In genomic region chr3:52154135-52155094, GRCh38 we compare ENCODE assay signal across 8 cellular contexts. TPM values are rescaled to one million over a fixed set of nuclear protein-coding genes. Genes with fewer than 3 reads are reported as not detected.
DNase-seq lines count a peak whose midpoint lies in the region; ATAC-seq, FAIRE-seq and TF ChIP-seq lines count a peak whose summit lies in the region.

POC1A (minus strand) TSS chr3:52154423; CDS start chr3:52154372, 51 bp downstream.

- peak within 1 kb of the TSS; percentile 46 for H2AK5ac ChIP-seq in IMR-90 (ENCODE audit: low read depth, low read length)

- peak within 1 kb of the TSS; percentile 92 for H4K5ac ChIP-seq in IMR-90 (ENCODE audit: low read depth, low read length)

- H2BK15ac ChIP-seq in IMR-90 (ENCODE audit: low read depth, low read length), result peak within 1 kb of the TSS; percentile 93; the same call in 1 of the 3 replicates

- H2BK5ac ChIP-seq in IMR-90 (ENCODE audit: low read depth, low read length, poor library complexity, severe bottlenecking), result peak within 1 kb of the TSS; percentile 90

- H3K27me3 ChIP-seq in IMR-90 (ENCODE audit: control insufficient read depth, insufficient read depth, low read length) (no peaks in the 10 kb centered on the region), endothelial cell of umbilical vein (ENCODE audit: control insufficient read depth in 2 of 2, insufficient read depth in 2 of 2, low read length in 2 of 2) (no peaks in the 10 kb centered on the region)

- WGBS in IMR-90 (ENCODE audit: extremely low coverage in 2 of 2, insufficient read length in 1 of 2), 2 experiments, result 0% methylated on average over 57 of the region's 83 CpGs; no CpG with 5 or more reads in 1 of the 2 experiments

- H3K79me2 ChIP-seq in endothelial cell of umbilical vein (ENCODE audit: control insufficient read depth, insufficient read depth, low read length), result peaks cover 3% of the 10 kb centered on the region

- ATAC-seq in GM21529 (IDR thresholded peaks at IDR 0.05; ENCODE audit: unreplicated experiment) (peak; percentile 80), IMR-90 (ENCODE audit: low read depth) (peak; percentile 96)

- no peak for TF ChIP-seq CTCF in IMR-90 (conservative IDR thresholded peaks at IDR 0.05; ENCODE audit: low read depth, low read length)
- no peak for TF ChIP-seq CTCF in endothelial cell of umbilical vein (IDR thresholded peaks at IDR 0.05; ENCODE audit: extremely low read depth in 1 of 2, insufficient read depth in 1 of 2, low read depth in 1 of 2, low read length in 2 of 2)

- H3K14ac ChIP-seq in IMR-90 (replicated peaks; ENCODE audit: low read depth, low read length), result peak within 1 kb of the TSS; percentile 84

- peaks cover 5% of the 10 kb centered on the region for H3K4me1 ChIP-seq in IMR-90 (ENCODE audit: control insufficient read depth, insufficient read depth, low read length)
- H3K4me1 ChIP-seq in endothelial cell of umbilical vein (ENCODE audit: control insufficient read depth, extremely low read depth, insufficient read depth, low read length), result peaks cover 14% of the 10 kb centered on the region

- peak within 1 kb of the TSS; percentile 80 for H3K9ac ChIP-seq in IMR-90 (ENCODE audit: low read depth, low read length)
- peak within 1 kb of the TSS; percentile 67 for H3K9ac ChIP-seq in endothelial cell of umbilical vein (replicated peaks; ENCODE audit: extremely low read depth, insufficient read depth, low read length)

- no peaks in the 10 kb centered on the region for H4K20me1 ChIP-seq in IMR-90 (ENCODE audit: insufficient read depth, low read length)
- H4K20me1 ChIP-seq in endothelial cell of umbilical vein (replicated peaks; ENCODE audit: control insufficient read depth, extremely low read depth, insufficient read depth, low read length), result no peaks in the 10 kb centered on the region

- in situ Hi-C loops in IMR-90 (cut with MboI; ENCODE audit: low sequenced_read_pairs), result loop anchor here (25.0 kb wide), 1 partner anchor 1817 kb away; the partner anchor contains the start of genes RASSF1, TUSC2 and ZMYND10

- H3K9me3 ChIP-seq in IMR-90 (ENCODE audit: control insufficient read depth, insufficient read depth, low read length), result no peaks in the 10 kb centered on the region
- H3K9me3 ChIP-seq in endothelial cell of umbilical vein (replicated peaks; ENCODE audit: control insufficient read depth, insufficient read depth, low read length), result no peaks in the 10 kb centered on the region

- H3K18ac ChIP-seq in IMR-90 (ENCODE audit: low read depth, low read length), result peak within 1 kb of the TSS; percentile 83

- DNase-seq in DMS 273 treated with DMSO at 0.1 percent for 48 hours (lab: John Stamatoyannopoulos, UW) (peak; percentile 89), IMR-90 (peak; percentile 98), OCI-M2 (lab: John Stamatoyannopoulos, UW; ENCODE audit: unreplicated experiment) (peak; percentile 90), activated T-cell treated with anti-CD3 and anti-CD28 coated beads for 24 hours (ENCODE audit: low read depth) (peak; percentile 89), endothelial cell of umbilical vein (ENCODE audit: low read depth, low spot score) (peak; percentile 97), middle frontal gyrus (ENCODE audit: extremely low spot score, low spot score) (peak; percentile 87)
- DNase-seq in stimulated activated CD8-positive, alpha-beta memory T cell treated with anti-CD3 and anti-CD28 coated beads, Interleukin-2, amount 100 ng/mL, for 1 hour (ENCODE audit: low read depth in 2 of 2), result peak; percentile 66 to 73

- peak within 1 kb of the TSS; percentile 82 for H3K56ac ChIP-seq in IMR-90 (ENCODE audit: extremely low read depth, insufficient read depth, low read length)

- dilution Hi-C loops in IMR-90 (cut with HindIII; ENCODE audit: low sequenced_read_pairs, unreplicated experiment) (no loop called here), endothelial cell of umbilical vein (cut with MboI; ENCODE audit: extremely low pct_ligation_motif_present, low sequenced_read_pairs) (no loop called here)

- TF ChIP-seq RAD21 in IMR-90 (IDR thresholded peaks at IDR 0.05; ENCODE audit: low read length), result peak; percentile 16; the same call in 1 of the 2 replicates

- H2BK20ac ChIP-seq in IMR-90 (ENCODE audit: low read depth, low read length), result 0 out of 2 replicates have a peak within 1 kb of the TSS, but pooled peaks have one; percentile 45

- peak within 1 kb of the TSS; percentile 82 for H3K4ac ChIP-seq in IMR-90 (ENCODE audit: low read depth, low read length)

- TF ChIP-seq POLR2A in IMR-90 (IDR thresholded peaks at IDR 0.05; ENCODE audit: low read depth, low read length), result no peak
- peak; percentile 64 for TF ChIP-seq POLR2A in endothelial cell of umbilical vein (IDR thresholded peaks at IDR 0.05; ENCODE audit: low read depth, low read length)

- peak within 1 kb of the TSS; percentile 97 for H4K8ac ChIP-seq in IMR-90 (ENCODE audit: low read depth in 2 of 2, low read length in 2 of 2)

- H3K9me1 ChIP-seq in IMR-90 (ENCODE audit: insufficient read depth, low read length), result peaks cover 7% of the 10 kb centered on the region; the same call in 1 of the 2 replicates
- H3K9me1 ChIP-seq in endothelial cell of umbilical vein (replicated peaks; ENCODE audit: control insufficient read depth, extremely low read depth, insufficient read depth, low read length), result no peaks in the 10 kb centered on the region

- peak within 1 kb of the TSS; percentile 74 for H3K4me3 ChIP-seq in IMR-90 (ENCODE audit: insufficient read depth, low read depth, low read length)
- H3K4me3 ChIP-seq in endothelial cell of umbilical vein (replicated peaks in 1 of 3; ENCODE audit: insufficient read depth in 1 of 3, low read depth in 1 of 3, low read length in 3 of 3), result peak within 1 kb of the TSS; percentile 64 to 69 (median 65)

- peak within 1 kb of the TSS; percentile 88 for H2BK120ac ChIP-seq in IMR-90 (ENCODE audit: low read depth, low read length)

- peak within 1 kb of the TSS; percentile 92 for H3K27ac ChIP-seq in IMR-90 (ENCODE audit: insufficient read depth, low read length)
- peak within 1 kb of the TSS; percentile 58 for H3K27ac ChIP-seq in endothelial cell of umbilical vein (ENCODE audit: insufficient read depth, low read depth, low read length)

- H2AK9ac ChIP-seq in IMR-90 (replicated peaks; ENCODE audit: low read depth, low read length, poor library complexity), result peak within 1 kb of the TSS; percentile 97

- CTCF ChIA-PET in IMR-90 (lab: Yijun Ruan, JAX), result interaction anchor here (2.1 kb wide), 1 partner anchor 16 kb away, joined by 4 read pairs; no protein-coding TSS in a partner anchor
- CTCF ChIA-PET in endothelial cell of umbilical vein (lab: Charles Lee), result interaction anchor here (0.7 to 1.6 kb wide), 16 partner anchors 8 to 185 kb away, joined by 3 to 15 read pairs (median 4); partner anchors contain the start of genes ALAS1, DUSP7, RPL29 and TWF2

- peak within 1 kb of the TSS; percentile 76; the same call in 1 of the 2 replicates for H3K23ac ChIP-seq in IMR-90 (ENCODE audit: low read depth, low read length)

- intact Hi-C loops in IMR-90 (cut with micrococcal nuclease) (loop anchor here (5.0 kb wide), 1 partner anchor 43 kb away; the partner anchor contains the start of gene ALAS1), endothelial cell of umbilical vein (cut with micrococcal nuclease) (loop anchor here (1.0 to 5.0 kb wide), 3 partner anchors 44 to 123 kb away; partner anchors contain the start of genes ALAS1 and WDR82)

- no TSS peak for BruUV-seq in IMR-90 (replicated peaks; lab: Mats Ljungman, UMichigan)
- no TSS peak for BruUV-seq in endothelial cell of umbilical vein (replicated peaks; lab: Mats Ljungman, UMichigan)

- peak; percentile 99 for FAIRE-seq in endothelial cell of umbilical vein (lab: Jason Lieb, UNC)

- POLR2A ChIA-PET in IMR-90 (lab: Charles Lee; ENCODE audit: unreplicated experiment) (no interaction called here), endothelial cell of umbilical vein (lab: Charles Lee) (interaction anchor here (0.6 to 1.3 kb wide), 6 partner anchors 43 to 159 kb away, joined by 3 to 14 read pairs (median 3); partner anchors contain the start of gene RPL29)

- H3K4me2 ChIP-seq in IMR-90 (ENCODE audit: low read depth, low read length), result peak within 1 kb of the TSS; percentile 90
- H3K4me2 ChIP-seq in endothelial cell of umbilical vein (ENCODE audit: insufficient read depth, low read length), result peak within 1 kb of the TSS; percentile 65

- H2AFZ ChIP-seq in IMR-90 (replicated peaks; ENCODE audit: low read length, poor library complexity) (peak within 1 kb of the TSS; percentile 95), endothelial cell of umbilical vein (ENCODE audit: low read depth, low read length) (peak within 1 kb of the TSS; percentile 82)

- H3K36me3 ChIP-seq in IMR-90 (ENCODE audit: control insufficient read depth, insufficient read depth, low read length) (no peaks in the 10 kb centered on the region; the same call in 1 of the 2 replicates), endothelial cell of umbilical vein (ENCODE audit: control insufficient read depth in 2 of 2, extremely low read depth in 1 of 2, insufficient read depth in 2 of 2, low read length in 2 of 2) (no peaks in the 10 kb centered on the region)

- peak within 1 kb of the TSS; percentile 90 for H4K91ac ChIP-seq in IMR-90 (ENCODE audit: insufficient read depth, low read depth, low read length)

- H3K79me1 ChIP-seq in IMR-90 (ENCODE audit: low read depth in 1 of 2, low read length in 2 of 2), result peaks cover 23 to 27% of the 10 kb centered on the region in 2 experiments

TF ChIP-seq in IMR-90, 13 proteins besides CTCF, POLR2A, EP300 and RAD21 (continues in another document):
- TF ChIP-seq BHLHE40 (IDR thresholded peaks at IDR 0.05; ENCODE audit: low read depth, low read length), result no peak
- peak; percentile 54 for TF ChIP-seq RCOR1 (IDR thresholded peaks at IDR 0.05; ENCODE audit: insufficient replicate concordance, low read length)

TF ChIP-seq in endothelial cell of umbilical vein, 7 proteins besides CTCF, POLR2A, EP300 and RAD21 (continues in another document):
- no peak for TF ChIP-seq EZH2 (IDR thresholded peaks at IDR 0.05; ENCODE audit: borderline replicate concordance, low read depth, low read length, severe bottlenecking)
- TF ChIP-seq MAX (IDR thresholded peaks at IDR 0.05; ENCODE audit: insufficient read depth, insufficient read length), result peak; percentile 91

RNA-seq across cellular contexts. Expression of gene POC1A, which starts in this region (rescaled TPM):
- 8.3 and 10.6 TPM in 2 replicates for total RNA-seq in IMR-90 (2012; rRNA removed)
- 11.5 TPM in 2 replicates for polyA plus RNA-seq in IMR-90 (2012; rRNA removed)
- 9.0 and 9.3 TPM in 2 replicates for polyA plus RNA-seq in IMR-90 (2012; cell fraction: cytosol; rRNA removed)
- 5.2 and 10.5 TPM in 2 replicates for polyA plus RNA-seq in IMR-90 (2012; cell fraction: nucleus; rRNA removed; ENCODE audit: low replicate concordance)
- total RNA-seq in endothelial cell of umbilical vein, result 16.7 and 19.4 TPM in 2 replicates
- polyA plus RNA-seq in endothelial cell of umbilical vein, result 14.8 and 14.9 TPM in 2 replicates
- polyA plus RNA-seq in endothelial cell of umbilical vein (2011; cell fraction: cytosol; rRNA removed), result 15.9 and 16.9 TPM in 2 replicates
- 11.6 and 13.5 TPM in 2 replicates for polyA plus RNA-seq in endothelial cell of umbilical vein (2011; cell fraction: nucleus; rRNA removed)
- 6.0 and 11.1 TPM in 2 replicates for polyA plus RNA-seq in endothelial cell of umbilical vein (2012)
- polyA minus RNA-seq in endothelial cell of umbilical vein, result 18.2 and 21.8 TPM in 2 replicates
- polyA minus RNA-seq in endothelial cell of umbilical vein (2011; cell fraction: cytosol; rRNA and poly(A)+ RNA removed), result 17.4 TPM
- 7.1 and 10.2 TPM in 2 replicates for polyA minus RNA-seq in endothelial cell of umbilical vein (2011; cell fraction: nucleus; rRNA and poly(A)+ RNA removed)

Comparison
In these comparisons a context has a peak if more than half of its experiments do, and no peak if none do; other contexts are left out.
1. Peak in every context shown above with its lines: DNase-seq, ATAC-seq, H3K4me3 ChIP-seq and H3K27ac ChIP-seq.